In genomic region chr1:222618001-222618879, GRCh38 we compare ENCODE assay signal across 8 cellular contexts. TPM values are rescaled to one million over a fixed set of nuclear protein-coding genes. Genes with fewer than 3 reads are reported as not detected.
DNase-seq lines count a peak whose midpoint lies in the region; ATAC-seq and TF ChIP-seq lines count a peak whose summit lies in the region.

TSS of gene MIA3 (plus strand) at chr1:222618097. CDS start at chr1:222618111, 14 bp downstream.

- peak; percentile 64 for ATAC-seq in GM21526 (IDR thresholded peaks at IDR 0.05; ENCODE audit: low FRiP score, unreplicated experiment)
- ATAC-seq in activated naive CD4-positive, alpha-beta T cell treated with anti-CD3 and anti-CD28 coated beads, Interleukin-2, amount 50 U/mL, for 72 hours: peak; percentile 65 to 74
- peak; percentile 81 for ATAC-seq in Right ventricle myocardium inferior

- H3K9me3 Mint-ChIP-seq in activated naive CD4-positive, alpha-beta T cell treated with anti-CD3 and anti-CD28 coated beads, Interleukin-2, amount 50 U/mL, for 72 hours: no peaks in the 10 kb centered on the region

- WGBS in urinary bladder: under 1% methylated on average over 72 of the region's 81 CpGs

- H3K9ac ChIP-seq in SK-N-MC (ENCODE audit: insufficient read length) (peak within 1 kb of the TSS; percentile 79), parathyroid adenoma (no peak within 1 kb of the TSS)

- peak within 1 kb of the TSS; percentile 86 to 94 for H3K27ac Mint-ChIP-seq in activated naive CD4-positive, alpha-beta T cell treated with anti-CD3 and anti-CD28 coated beads, Interleukin-2, amount 50 U/mL, for 72 hours

- H2AFZ ChIP-seq in parathyroid adenoma: peak within 1 kb of the TSS; percentile 96

- intact Hi-C loops in Right ventricle myocardium inferior (cut with DNase I): no loop called here

- no peaks in the 10 kb centered on the region for H3K9me3 ChIP-seq in SK-N-MC (ENCODE audit: low read depth, low read length)
- no peaks in the 10 kb centered on the region for H3K9me3 ChIP-seq in parathyroid adenoma (ENCODE audit: control insufficient read depth, low read length)

- peaks cover 4% of the 10 kb centered on the region; the same call in 1 of the 2 replicates for H3K36me3 ChIP-seq in SK-N-MC (ENCODE audit: insufficient read depth, low read length)
- H3K36me3 ChIP-seq in parathyroid adenoma (ENCODE audit: control insufficient read depth, insufficient read depth, low read length): no peaks in the 10 kb centered on the region
- no peaks in the 10 kb centered on the region for H3K36me3 ChIP-seq in urinary bladder (ENCODE audit: insufficient read depth)

- H3K4me1 ChIP-seq in parathyroid adenoma (peaks cover 4% of the 10 kb centered on the region), urinary bladder (ENCODE audit: insufficient read depth) (no peaks in the 10 kb centered on the region)

- peak within 1 kb of the TSS; percentile 78 for H3K4me2 ChIP-seq in parathyroid adenoma (ENCODE audit: low read length)

- no peaks in the 10 kb centered on the region for H3K79me2 ChIP-seq in parathyroid adenoma

- H3K27ac ChIP-seq in SK-N-MC: no peak within 1 kb of the TSS
- H3K27ac ChIP-seq in parathyroid adenoma: peak within 1 kb of the TSS; percentile 67
- H3K27ac ChIP-seq in urinary bladder (ENCODE audit: low read depth): peak within 1 kb of the TSS; percentile 85

- DNase-seq in DMS79 (lab: John Stamatoyannopoulos, UW): peak; percentile 58
- peak; percentile 78 for DNase-seq in HuH-7.5 (ENCODE audit: low spot score)
- no peak for DNase-seq in SK-N-MC (ENCODE audit: low read depth, low spot score)
- DNase-seq in activated naive CD4-positive, alpha-beta T cell treated with anti-CD3 and anti-CD28 coated beads, Interleukin-2, amount 50 U/mL, for 72 hours (ENCODE audit: low spot score in 2 of 2): peak; percentile 65 to 78
- DNase-seq in Right ventricle myocardium inferior (ENCODE audit: missing footprints): peak; percentile 94

- no peak for TF ChIP-seq CTCF in parathyroid adenoma (IDR thresholded peaks at IDR 0.05)

- no peaks in the 10 kb centered on the region for H3K36me3 Mint-ChIP-seq in activated naive CD4-positive, alpha-beta T cell treated with anti-CD3 and anti-CD28 coated beads, Interleukin-2, amount 50 U/mL, for 72 hours

- H3K4me3 ChIP-seq in SK-N-MC: peak within 1 kb of the TSS; percentile 85
- peak within 1 kb of the TSS; percentile 67 for H3K4me3 ChIP-seq in parathyroid adenoma (ENCODE audit: low read depth, low read length)
- H3K4me3 ChIP-seq in urinary bladder (ENCODE audit: low read depth, low read length): peak within 1 kb of the TSS; percentile 92

- no peaks in the 10 kb centered on the region for H3K27me3 ChIP-seq in parathyroid adenoma (ENCODE audit: control insufficient read depth, insufficient read depth, low read length)

RNA-seq across cellular contexts. Expression of gene MIA3, which starts in this region (rescaled TPM):
- 10 to 100 TPM; 40.7 to 55.1 TPM for total RNA-seq in activated naive CD4-positive, alpha-beta T cell treated with anti-CD3 and anti-CD28 coated beads, Interleukin-2, amount 50 U/mL, for 72 hours
- total RNA-seq in Right ventricle myocardium inferior (45.9 TPM), urinary bladder (64.2 TPM)
- 37.3 TPM for polyA plus RNA-seq in urinary bladder
